Comparison of ENCODE assay signal across 1 cellular context in the genomic region with DNA sequence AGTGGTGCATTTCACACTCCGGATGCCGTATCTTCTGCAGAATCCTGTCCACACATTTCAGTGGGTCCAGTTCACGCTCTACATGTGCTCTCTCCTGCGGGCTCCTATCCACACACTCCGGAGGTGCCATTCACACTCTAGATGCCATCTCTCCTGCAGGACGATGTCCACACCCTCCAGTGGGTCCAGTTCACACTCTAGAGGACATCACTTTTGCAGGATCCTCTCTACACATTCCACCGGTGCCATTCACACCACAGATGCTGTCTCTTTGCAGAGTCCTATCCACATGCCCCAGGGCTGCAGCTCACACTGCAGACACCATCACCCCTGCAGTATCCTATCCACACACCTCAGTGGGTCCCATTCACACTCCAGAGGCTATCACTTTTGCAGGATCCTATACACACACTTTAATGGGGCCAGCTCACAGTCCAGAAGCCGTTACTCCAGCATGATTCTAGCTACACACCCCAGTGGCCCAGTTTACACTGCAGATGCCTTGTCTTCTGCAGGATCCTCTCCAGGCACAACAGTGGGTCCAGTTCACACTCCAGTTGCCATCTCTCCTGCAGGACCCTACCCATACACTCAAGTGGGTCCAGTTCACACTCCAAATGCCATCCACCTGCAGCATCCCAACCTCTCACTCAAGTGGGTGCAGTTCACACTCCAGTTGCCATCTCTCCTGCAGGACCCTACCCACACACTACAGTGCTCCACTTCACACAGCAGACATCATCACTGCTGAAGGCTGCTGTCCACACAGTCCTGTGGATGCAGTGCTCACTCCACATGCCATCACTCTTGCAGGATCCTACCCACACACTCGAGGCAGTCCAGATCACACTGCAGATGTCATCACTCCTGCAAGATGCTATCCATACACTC.
TF ChIP-seq lines count a peak whose summit lies in the region.

No MANE protein-coding gene starts in this region.

TF ChIP-seq in H1, 55 proteins besides CTCF, POLR2A, EP300 and RAD21:
- TF ChIP-seq SUZ12 (IDR thresholded peaks at IDR 0.05; ENCODE audit: low read length), result no peak
- no peak for TF ChIP-seq RXRA (IDR thresholded peaks at IDR 0.05; ENCODE audit: insufficient read depth, low read depth, low read length)
